ENCODE assay signal across 28 cellular contexts in the genomic region with DNA sequence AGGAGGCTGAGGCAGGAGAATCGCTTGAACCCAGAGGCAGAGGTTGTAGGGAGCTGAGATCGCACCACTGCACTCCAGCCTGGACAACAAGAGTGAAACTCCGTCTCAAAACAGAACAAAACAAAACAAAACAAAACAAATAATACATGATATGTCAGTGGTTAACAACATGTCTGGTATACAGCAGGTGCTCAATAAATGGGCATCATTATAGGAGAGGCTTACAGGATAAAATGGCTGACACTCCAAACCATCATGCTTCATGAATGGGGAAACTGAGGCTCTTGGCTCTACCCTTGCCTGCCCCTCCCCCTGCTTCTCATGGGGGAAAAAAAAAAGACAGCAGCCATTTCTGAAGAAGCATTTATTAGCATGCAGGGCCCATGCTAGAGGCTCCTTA.
"Had no signal": no experiment of that assay in that cellular context is flagged by ENCODE, and none has a peak within 500 bp of the region (broad histone marks: within the 10 kb centered on the region; RNA-seq: fewer than 3 reads in every experiment).

No MANE protein-coding gene starts in this region.

- FAIRE-seq: islet of Langerhans, kidney, small intestine, urothelium cell line had no signal

- H3K4me3 Mint-ChIP-seq: natural killer cell; stimulated activated effector memory CD8-positive, alpha-beta T cell treated with anti-CD3 and anti-CD28 coated beads, Interleukin-12 subunit alpha, Interleukin-12 subunit beta, amount 100 ng/mL, for 72 hours; stimulated activated naive CD8-positive, alpha-beta T cell treated with anti-CD3 and anti-CD28 coated beads, Interleukin-15, Interleukin-2, amounts not matched to agents 100 ng/mL and 50 ng/mL, for 24 hours had no signal

- H3K9me3 ChIP-seq: left lung, lower lobe of right lung, ovary, sigmoid colon, spleen, suprapubic skin, thoracic aorta, tibial artery, upper lobe of right lung had no signal

- H3K9me3 Mint-ChIP-seq: immature natural killer cell; naive B cell; natural killer cell; stimulated activated effector memory CD8-positive, alpha-beta T cell treated with anti-CD3 and anti-CD28 coated beads, Interleukin-12 subunit alpha, Interleukin-12 subunit beta, amount 100 ng/mL, for 72 hours; stimulated activated naive CD8-positive, alpha-beta T cell treated with anti-CD3 and anti-CD28 coated beads, Interleukin-15, Interleukin-2, amounts not matched to agents 100 ng/mL and 50 ng/mL, for 24 hours had no signal

- H3K27ac ChIP-seq: lower lobe of right lung, ovary, suprapubic skin, thoracic aorta, tibial artery, upper lobe of right lung had no signal

- H3K27me3 ChIP-seq: left lung, ovary, sigmoid colon, spleen, suprapubic skin, tibial artery, upper lobe of right lung had no signal

- DNase-seq: hypothalamus; immature natural killer cell; kidney; left colon; left lung; lower lobe of right lung; mammary epithelial cell; mesenchymal stem cell; naive B cell; natural killer cell; occipital lobe; ovary; right cardiac atrium; sigmoid colon; small intestine; spleen; stimulated activated CD4-positive, alpha-beta T cell treated with anti-CD3 and anti-CD28 coated beads, Interleukin-4, amount 100 ng/mL, for 24 hours; stimulated activated naive CD4-positive, alpha-beta T cell; tibial artery; trophoblast cell; upper lobe of right lung had no signal

- H3K36me3 Mint-ChIP-seq: immature natural killer cell, naive B cell, natural killer cell had no signal

- H3K36me3 ChIP-seq: ovary had no signal

- H3K27me3 Mint-ChIP-seq: naive B cell; progenitor cell of endocrine pancreas; stimulated activated naive CD8-positive, alpha-beta T cell treated with anti-CD3 and anti-CD28 coated beads, Interleukin-15, Interleukin-2, amounts not matched to agents 100 ng/mL and 50 ng/mL, for 24 hours had no signal

- H3K4me3 ChIP-seq: left lung, lower lobe of right lung, ovary, sigmoid colon, spleen, suprapubic skin, thoracic aorta, tibial artery, upper lobe of right lung had no signal

- ATAC-seq: left colon; left lung; lower lobe of right lung; natural killer cell; right cardiac atrium; stimulated activated effector memory CD8-positive, alpha-beta T cell treated with anti-CD3 and anti-CD28 coated beads, Interleukin-12 subunit alpha, Interleukin-12 subunit beta, amount 100 ng/mL, for 72 hours; upper lobe of right lung had no signal

- H3K27ac Mint-ChIP-seq: immature natural killer cell; natural killer cell; progenitor cell of endocrine pancreas; stimulated activated effector memory CD8-positive, alpha-beta T cell treated with anti-CD3 and anti-CD28 coated beads, Interleukin-12 subunit alpha, Interleukin-12 subunit beta, amount 100 ng/mL, for 72 hours; stimulated activated naive CD8-positive, alpha-beta T cell treated with anti-CD3 and anti-CD28 coated beads, Interleukin-15, Interleukin-2, amounts not matched to agents 100 ng/mL and 50 ng/mL, for 24 hours had no signal
